Comparison of ENCODE assay signal across 11 cellular contexts in the genomic region with DNA sequence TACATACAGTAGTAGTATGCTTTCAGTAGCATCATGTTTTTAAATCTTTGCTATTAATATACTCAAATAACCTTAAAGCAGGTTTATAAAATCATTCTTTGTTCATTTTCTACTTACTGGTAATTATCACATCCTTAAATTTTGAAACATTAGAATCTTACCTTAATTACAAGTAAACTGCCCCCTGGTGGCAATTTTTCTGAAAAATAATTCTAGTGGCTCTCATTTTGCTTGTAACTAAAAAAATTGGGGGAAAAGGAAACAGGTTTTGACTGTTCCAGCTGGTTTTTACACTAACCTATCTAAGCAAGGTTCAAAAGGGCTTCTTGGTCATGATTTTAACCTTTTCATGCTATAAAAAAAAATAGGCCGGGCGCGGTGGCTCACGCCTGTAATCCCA. TPM values are rescaled to one million over a fixed set of nuclear protein-coding genes. Genes with fewer than 3 reads are reported as not detected.
A peak's percentile ranks its signal among the peaks of the same experiment; 100 is the strongest.
DNase-seq lines count a peak whose midpoint lies in the region; ATAC-seq and TF ChIP-seq lines count a peak whose summit lies in the region.
"Had no signal": no experiment of that assay in that cellular context is flagged by ENCODE, and none has a peak within 500 bp of the region (broad histone marks: within the 10 kb centered on the region; RNA-seq: fewer than 3 reads in every experiment).

No MANE protein-coding gene starts in this region.

- no peak for TF ChIP-seq EP300 in transverse colon (IDR thresholded peaks at IDR 0.05; ENCODE audit: low read depth)
- TF ChIP-seq EP300 in sigmoid colon (IDR thresholded peaks at IDR 0.05) = no peak

- no peak overlapping the region for H3K27ac ChIP-seq in DOHH2 (ENCODE audit: low read depth, low read length)
- no peak overlapping the region for H3K27ac ChIP-seq in Panc1 (ENCODE audit: low read length)
- H3K27ac ChIP-seq in transverse colon = no peak overlapping the region
- no peak overlapping the region for H3K27ac ChIP-seq in sigmoid colon
- H3K27ac ChIP-seq: colonic mucosa, parathyroid adenoma had no signal

- H3K9me2 ChIP-seq in DOHH2 (replicated peaks; ENCODE audit: control insufficient read depth, low read length) = no peaks in the 10 kb centered on the region

- H3K4me3 ChIP-seq in DOHH2 (ENCODE audit: low read length) = no peak overlapping the region
- H3K4me3 ChIP-seq in Panc1 (ENCODE audit: low read depth in 2 of 2, low read length in 2 of 2) = no peak overlapping the region
- no peak overlapping the region for H3K4me3 ChIP-seq in foreskin fibroblast (ENCODE audit: low read depth in 1 of 2, low read length in 2 of 2)
- H3K4me3 ChIP-seq in transverse colon = no peak overlapping the region
- H3K4me3 ChIP-seq in sigmoid colon = no peak overlapping the region
- H3K4me3 ChIP-seq: colonic mucosa had no signal

- H3K4me2 ChIP-seq in DOHH2 (ENCODE audit: low read length) = no peak overlapping the region

- no TSS peak for BruUV-seq in Panc1 (replicated peaks; lab: Mats Ljungman, UMichigan)

- TF ChIP-seq POLR2A in transverse colon (IDR thresholded peaks at IDR 0.05) = no peak
- TF ChIP-seq POLR2A in sigmoid colon (IDR thresholded peaks at IDR 0.05) = no peak

- H3K27me3 ChIP-seq in DOHH2 (ENCODE audit: control insufficient read depth, low read length) = no peaks in the 10 kb centered on the region
- no peaks in the 10 kb centered on the region for H3K27me3 ChIP-seq in Panc1 (ENCODE audit: control insufficient read depth, insufficient read depth, low read length)
- H3K27me3 ChIP-seq in transverse colon = no peaks in the 10 kb centered on the region
- no peaks in the 10 kb centered on the region for H3K27me3 ChIP-seq in sigmoid colon
- H3K27me3 ChIP-seq: colonic mucosa had no signal

- H3K79me2 ChIP-seq in DOHH2 (ENCODE audit: control insufficient read depth, low read length) = no peaks in the 10 kb centered on the region
- H3K79me2 ChIP-seq: parathyroid adenoma had no signal

- no peaks in the 10 kb centered on the region for H3K36me3 ChIP-seq in DOHH2 (ENCODE audit: control insufficient read depth, low read length)
- H3K36me3 ChIP-seq in Panc1 (ENCODE audit: control insufficient read depth, insufficient read depth, low read length) = no peaks in the 10 kb centered on the region
- no peaks in the 10 kb centered on the region for H3K36me3 ChIP-seq in transverse colon
- H3K36me3 ChIP-seq in sigmoid colon = no peaks in the 10 kb centered on the region
- H3K36me3 ChIP-seq: colonic mucosa had no signal

- DNase-seq in A172 (ENCODE audit: low spot score) (peak; percentile 5), Panc1 (ENCODE audit: low read depth, low spot score) (no peak), foreskin fibroblast (peak; percentile 6 to 44), transverse colon (no peak), sigmoid colon (no peak)
- DNase-seq: colonic mucosa, substantia nigra had no signal

- ATAC-seq in Panc1 (no peak), GM19035 (IDR thresholded peaks at IDR 0.05; ENCODE audit: unreplicated experiment) (no peak), GM21423 (IDR thresholded peaks at IDR 0.05; ENCODE audit: unreplicated experiment) (no peak)

- H3K9me3 ChIP-seq in DOHH2 (ENCODE audit: control insufficient read depth, insufficient read depth, low read length) = no peaks in the 10 kb centered on the region
- no peaks in the 10 kb centered on the region for H3K9me3 ChIP-seq in Panc1 (ENCODE audit: control insufficient read depth, insufficient read depth, low read depth, low read length)
- H3K9me3 ChIP-seq in transverse colon = no peaks in the 10 kb centered on the region
- H3K9me3 ChIP-seq in sigmoid colon = no peaks in the 10 kb centered on the region
- H3K9me3 ChIP-seq: colonic mucosa had no signal

- POLR2A ChIA-PET in Panc1 (lab: Charles Lee) = no interaction called here

- in situ Hi-C loops in Panc1 (cut with HindIII; ENCODE audit: low pct_unique_long_range_greater_than_20kb, low sequenced_read_pairs) = no loop called here
- in situ Hi-C loops in transverse colon (cut with MboI; ENCODE audit: low pct_ligation_motif_present in 1 of 4, low pct_unique_long_range_greater_than_20kb in 1 of 4, low sequenced_read_pairs in 3 of 4) = no loop called here

- TF ChIP-seq CTCF in DOHH2 (IDR thresholded peaks at IDR 0.05; ENCODE audit: low read depth, low read length, poor library complexity, severe bottlenecking) = peak; percentile 55
- TF ChIP-seq CTCF in Panc1 (IDR thresholded peaks at IDR 0.05) = peak; percentile 52; the same call in 1 of the 2 replicates
- peak; percentile 18 for TF ChIP-seq CTCF in foreskin fibroblast (IDR thresholded peaks at IDR 0.05; ENCODE audit: low read depth, low read length)
- TF ChIP-seq CTCF in transverse colon (IDR thresholded peaks at IDR 0.05) = peak in 2 of 5 experiments; percentile 19 to 22
- peak in 1 of 4 experiments; percentile 10 for TF ChIP-seq CTCF in sigmoid colon (IDR thresholded peaks at IDR 0.05)

- peaks cover 12% of the 10 kb centered on the region; the same call in 1 of the 2 replicates for H3F3A ChIP-seq in DOHH2 (ENCODE audit: control insufficient read depth, insufficient read depth)

- H3K4me1 ChIP-seq in DOHH2 (ENCODE audit: control insufficient read depth, low read length) (no peaks in the 10 kb centered on the region), Panc1 (ENCODE audit: control insufficient read depth, insufficient read depth, low read length) (no peaks in the 10 kb centered on the region), transverse colon (no peaks in the 10 kb centered on the region), sigmoid colon (no peaks in the 10 kb centered on the region)
- H3K4me1 ChIP-seq: colonic mucosa, parathyroid adenoma had no signal

- H4K20me1 ChIP-seq in DOHH2 (ENCODE audit: control insufficient read depth, insufficient read depth, low read depth, low read length) = no peaks in the 10 kb centered on the region

- CTCF ChIA-PET in Panc1 (lab: Charles Lee) = interaction anchor here (0.5 to 0.7 kb wide), 2 partner anchors 10 to 168 kb away, joined by 3 to 6 read pairs; no protein-coding TSS in a partner anchor

- intact Hi-C loops in Panc1 (cut with micrococcal nuclease; ENCODE audit: unreplicated experiment) = no loop called here
- intact Hi-C loops in transverse colon (cut with DNase I; ENCODE audit: low total_unique reads) = no loop called here
- intact Hi-C loops in sigmoid colon (cut with DNase I) = no loop called here

- 95% methylated on average over 4 of the region's 4 CpGs; no CpG with 5 or more reads in 1 of the 2 donors for WGBS in transverse colon (ENCODE audit: low coverage in 1 of 2), 2 donors
- WGBS in sigmoid colon, 2 donors = 94 to 97% methylated on average over 4 of the region's 4 CpGs

RNA-seq across cellular contexts. Expression of gene DCAF4L1, which starts 18.5 kb away (rescaled TPM):
- total RNA-seq in A172 (2014; rRNA removed; shearing (Covaris generic)) = not detected in 2 replicates
- 0.13 TPM for total RNA-seq in Panc1 (2021; ENCODE audit: unreplicated experiment)
- not detected for polyA plus RNA-seq in Panc1 (2012; ENCODE audit: insufficient read length)
- total RNA-seq in transverse colon = under 1 TPM in 2 of 4 donors, not detected in 2; 0.14 to 0.32 TPM
- 1 to 10 TPM in 1 of 4 donors, under 1 TPM in 2, not detected in 1; under 0.01 to 1.1 (median 0.14) TPM for total RNA-seq in sigmoid colon
- under 1 TPM in 1 of 3 donors, not detected in 2; 0.10 TPM for polyA plus RNA-seq in sigmoid colon

RNA-seq across cellular contexts. Expression of gene SLC30A9, which starts 27.2 kb away (rescaled TPM):
- 96.8 and 105 TPM in 2 replicates for total RNA-seq in A172 (2014; rRNA removed; shearing (Covaris generic))
- total RNA-seq in Panc1 (2021; ENCODE audit: unreplicated experiment) = 32.4 TPM
- polyA plus RNA-seq in Panc1 (2012; ENCODE audit: insufficient read length) = 15.6 TPM
- total RNA-seq in transverse colon = 10 to 100 TPM; 42.6 to 59.8 (median 47.9) TPM
- total RNA-seq in sigmoid colon = 10 to 100 TPM; 31.1 to 42.4 (median 40.8) TPM
- polyA plus RNA-seq in sigmoid colon = 10 to 100 TPM; 27.2 to 43.5 (median 29.4) TPM

RNA-seq across cellular contexts. Expression of gene TMEM33, which starts 27.9 kb away (rescaled TPM):
- 60.4 and 73.4 TPM in 2 replicates for total RNA-seq in A172 (2014; rRNA removed; shearing (Covaris generic))
- total RNA-seq in Panc1 (2021; ENCODE audit: unreplicated experiment) (48.1 TPM), transverse colon (10 to 100 TPM; 41.8 to 59.3 (median 54.9) TPM), sigmoid colon (10 to 100 TPM; 18.9 to 30.1 (median 23.4) TPM)
- 17.9 TPM for polyA plus RNA-seq in Panc1 (2012; ENCODE audit: insufficient read length)
- 10 to 100 TPM in 1 of 3 donors, 1 to 10 TPM in 2; 9.0 to 19.5 (median 9.0) TPM for polyA plus RNA-seq in sigmoid colon

Comparison
In these comparisons a context has a peak if more than half of its experiments do, and no peak if none do; other contexts are left out.
1. DNase-seq: peak in A172 (single experiment) and foreskin fibroblast (2 of 2); none in Panc1 (single experiment), transverse colon (single experiment) and sigmoid colon (single experiment).